ENCODE assay signal across 8 cellular contexts in genomic region chr19:13093407-13094284, GRCh38. TPM values are rescaled to one million over a fixed set of nuclear protein-coding genes. Genes with fewer than 3 reads are reported as not detected.
DNase-seq lines count a peak whose midpoint lies in the region; ATAC-seq and TF ChIP-seq lines count a peak whose summit lies in the region.

No MANE protein-coding gene starts in this region.

- DNase-seq in Calu3 (peak; percentile 71), HL-60 (ENCODE audit: low read depth in 1 of 2, low spot score in 1 of 2) (peak; percentile 85 to 88), NOMO-1 (lab: John Stamatoyannopoulos, UW; ENCODE audit: unreplicated experiment in 2 of 2) (peak; percentile 68 to 73), endothelial cell (ENCODE audit: low spot score) (peak; percentile 83), mucosa of descending colon (peak; percentile 76 to 89 (median 87))
- DNase-seq in activated CD8-positive, alpha-beta memory T cell treated with anti-CD3 and anti-CD28 coated beads, Interleukin-2, amount 10 ng/mL, durations not matched to agents 7 days and 5 days, result peak; percentile 85
- peak; percentile 56 to 68 for DNase-seq in stimulated activated CD8-positive, alpha-beta memory T cell treated with anti-CD3 and anti-CD28 coated beads, Interleukin-2, amount 100 ng/mL, for 1 hour (ENCODE audit: low read depth in 2 of 2)

- H3K36me3 ChIP-seq in mucosa of descending colon (ENCODE audit: low read depth), result no peaks in the 10 kb centered on the region

- H3K36me3 Mint-ChIP-seq in Calu3 (ENCODE audit: insufficient read depth, unreplicated experiment), result peaks cover 17% of the 10 kb centered on the region
- no peaks in the 10 kb centered on the region for H3K36me3 Mint-ChIP-seq in activated CD8-positive, alpha-beta memory T cell treated with anti-CD3 and anti-CD28 coated beads, Interleukin-2, amount 10 ng/mL, durations not matched to agents 7 days and 5 days
- H3K36me3 Mint-ChIP-seq in endothelial cell (ENCODE audit: low read depth, unreplicated experiment), result peaks cover 5% of the 10 kb centered on the region

- no peaks in the 10 kb centered on the region for H3K27me3 ChIP-seq in HL-60 (ENCODE audit: insufficient read depth, poor library complexity, severe bottlenecking)

- H3K9me3 Mint-ChIP-seq in Calu3 (ENCODE audit: low read depth, unreplicated experiment) (no peaks in the 10 kb centered on the region), endothelial cell (ENCODE audit: unreplicated experiment) (no peaks in the 10 kb centered on the region)
- no peaks in the 10 kb centered on the region for H3K9me3 Mint-ChIP-seq in activated CD8-positive, alpha-beta memory T cell treated with anti-CD3 and anti-CD28 coated beads, Interleukin-2, amount 10 ng/mL, durations not matched to agents 7 days and 5 days (ENCODE audit: low read depth)

- no peaks in the 10 kb centered on the region for H3K27me3 Mint-ChIP-seq in Calu3 (ENCODE audit: unreplicated experiment)
- peaks cover 43% of the 10 kb centered on the region for H3K27me3 Mint-ChIP-seq in activated CD8-positive, alpha-beta memory T cell treated with anti-CD3 and anti-CD28 coated beads, Interleukin-2, amount 10 ng/mL, durations not matched to agents 7 days and 5 days
- peaks cover 4% of the 10 kb centered on the region for H3K27me3 Mint-ChIP-seq in endothelial cell (ENCODE audit: unreplicated experiment)

- no TSS peak for BruUV-seq in Calu3 (replicated peaks; lab: Mats Ljungman, UMichigan)

- H3K27ac Mint-ChIP-seq in Calu3 (ENCODE audit: unreplicated experiment) (no peak overlapping the region), endothelial cell (ENCODE audit: unreplicated experiment) (peak overlapping the region; percentile 30)
- no peak overlapping the region for H3K27ac Mint-ChIP-seq in activated CD8-positive, alpha-beta memory T cell treated with anti-CD3 and anti-CD28 coated beads, Interleukin-2, amount 10 ng/mL, durations not matched to agents 7 days and 5 days

- H3K4me3 Mint-ChIP-seq in Calu3 (ENCODE audit: low read depth, unreplicated experiment) (no peak overlapping the region), endothelial cell (ENCODE audit: unreplicated experiment) (no peak overlapping the region)
- H3K4me3 Mint-ChIP-seq in activated CD8-positive, alpha-beta memory T cell treated with anti-CD3 and anti-CD28 coated beads, Interleukin-2, amount 10 ng/mL, durations not matched to agents 7 days and 5 days, result no peak overlapping the region

- no peak overlapping the region for H3K27ac ChIP-seq in HL-60 (replicated peaks)

- H3K4me3 ChIP-seq in HL-60 (replicated peaks; ENCODE audit: insufficient read depth, low read length) (no peak overlapping the region), mucosa of descending colon (no peak overlapping the region)

- TF ChIP-seq CTCF in Calu3 (IDR thresholded peaks at IDR 0.05; ENCODE audit: unreplicated experiment), result peak; percentile 83
- TF ChIP-seq CTCF in HL-60 (IDR thresholded peaks at IDR 0.05; ENCODE audit: insufficient read depth, low read length), result peak; percentile 77
- TF ChIP-seq CTCF in endothelial cell (IDR thresholded peaks at IDR 0.05; ENCODE audit: unreplicated experiment), result peak; percentile 97
- TF ChIP-seq CTCF in mucosa of descending colon (IDR thresholded peaks at IDR 0.05), result peak; percentile 78

- intact Hi-C loops in Calu3 (cut with micrococcal nuclease; ENCODE audit: unreplicated experiment), result loop anchor here (5.0 kb wide), 1 partner anchor 116 kb away; no protein-coding TSS in a partner anchor
- intact Hi-C loops in mucosa of descending colon (cut with DNase I, micrococcal nuclease), result loop anchor here (5.0 to 10.0 kb wide), 2 partner anchors 109 to 111 kb away; no protein-coding TSS in a partner anchor

- ATAC-seq in activated CD8-positive, alpha-beta memory T cell treated with anti-CD3 and anti-CD28 coated beads, Interleukin-2, amount 10 ng/mL, durations not matched to agents 7 days and 5 days, result peak; percentile 86
- peak; percentile 78 for ATAC-seq in mucosa of descending colon
- ATAC-seq in GM18873 (IDR thresholded peaks at IDR 0.05; ENCODE audit: low FRiP score, unreplicated experiment), result no peak

- H3K9me3 ChIP-seq in mucosa of descending colon, result no peaks in the 10 kb centered on the region

- no peaks in the 10 kb centered on the region for H3K4me1 Mint-ChIP-seq in Calu3 (ENCODE audit: low read depth, unreplicated experiment)
- peaks cover 13% of the 10 kb centered on the region for H3K4me1 Mint-ChIP-seq in activated CD8-positive, alpha-beta memory T cell treated with anti-CD3 and anti-CD28 coated beads, Interleukin-2, amount 10 ng/mL, durations not matched to agents 7 days and 5 days
- peaks cover 12% of the 10 kb centered on the region for H3K4me1 Mint-ChIP-seq in endothelial cell (ENCODE audit: unreplicated experiment)

- CTCF ChIA-PET in Calu3 (lab: Charles Lee), result interaction anchor here (1.0 to 3.9 kb wide), 9 partner anchors 11 to 128 kb away, joined by 3 to 35 read pairs (median 7); no protein-coding TSS in a partner anchor
- CTCF ChIA-PET in activated CD8-positive, alpha-beta memory T cell treated with anti-CD3 and anti-CD28 coated beads, Interleukin-2, amount 10 ng/mL, durations not matched to agents 7 days and 5 days (lab: Charles Lee), result interaction anchor here (0.7 to 8.5 kb wide), 27 partner anchors 10 to 246 kb away, joined by 3 to 178 read pairs (median 6); partner anchors contain the start of genes DAND5 and FARSA

- peaks cover 21% of the 10 kb centered on the region for H3K4me1 ChIP-seq in mucosa of descending colon (ENCODE audit: low read depth)

RNA-seq across cellular contexts. Expression of gene LYL1, which starts 9.0 kb away (rescaled TPM):
- 0.32 TPM in 1 of 2 replicates, not detected in the other for total RNA-seq in Calu3 (2022)
- under 1 TPM; 0.49 to 0.64 TPM for total RNA-seq in activated CD8-positive, alpha-beta memory T cell treated with anti-CD3 and anti-CD28 coated beads, Interleukin-2, amount 10 ng/mL, durations not matched to agents 7 days and 5 days
- total RNA-seq in endothelial cell (ENCODE audit: unreplicated experiment), result 68.6 TPM
- 1 to 10 TPM; 1.7 to 7.6 (median 4.7) TPM for total RNA-seq in mucosa of descending colon

RNA-seq across cellular contexts. Expression of gene TRMT1, which starts 22.9 kb away (rescaled TPM):
- total RNA-seq in Calu3 (2022), result 36.5 and 40.2 TPM in 2 replicates
- 10 to 100 TPM; 43.2 to 50.2 TPM for total RNA-seq in activated CD8-positive, alpha-beta memory T cell treated with anti-CD3 and anti-CD28 coated beads, Interleukin-2, amount 10 ng/mL, durations not matched to agents 7 days and 5 days
- total RNA-seq in endothelial cell (ENCODE audit: unreplicated experiment), result 54.2 TPM
- 10 to 100 TPM; 26.6 to 37.9 (median 30.0) TPM for total RNA-seq in mucosa of descending colon

RNA-seq across cellular contexts. Expression of gene NACC1, which starts 24.4 kb away (rescaled TPM):
- total RNA-seq in Calu3 (2022) (80.9 and 83.1 TPM in 2 replicates), endothelial cell (ENCODE audit: unreplicated experiment) (112 TPM), mucosa of descending colon (10 to 100 TPM; 42.2 to 58.9 (median 54.1) TPM)
- total RNA-seq in activated CD8-positive, alpha-beta memory T cell treated with anti-CD3 and anti-CD28 coated beads, Interleukin-2, amount 10 ng/mL, durations not matched to agents 7 days and 5 days, result 10 to 100 TPM; 82.2 to 96.0 TPM

RNA-seq across cellular contexts. Expression of gene STX10, which starts 56.5 kb away (rescaled TPM):
- total RNA-seq in Calu3 (2022) (52.3 and 52.7 TPM in 2 replicates), endothelial cell (ENCODE audit: unreplicated experiment) (31.8 TPM), mucosa of descending colon (10 to 100 TPM; 48.2 to 59.7 (median 49.3) TPM)
- 10 to 100 TPM; 58.6 to 70.1 TPM for total RNA-seq in activated CD8-positive, alpha-beta memory T cell treated with anti-CD3 and anti-CD28 coated beads, Interleukin-2, amount 10 ng/mL, durations not matched to agents 7 days and 5 days

RNA-seq across cellular contexts. Expression of gene IER2, which starts 56.6 kb away (rescaled TPM):
- total RNA-seq in Calu3 (2022), result 96.3 and 108 TPM in 2 replicates
- 100 to 1,000 TPM; 148 to 209 TPM for total RNA-seq in activated CD8-positive, alpha-beta memory T cell treated with anti-CD3 and anti-CD28 coated beads, Interleukin-2, amount 10 ng/mL, durations not matched to agents 7 days and 5 days
- 115 TPM for total RNA-seq in endothelial cell (ENCODE audit: unreplicated experiment)
- total RNA-seq in mucosa of descending colon, result 100 to 1,000 TPM; 101 to 117 (median 112) TPM
